1 cellular context compared by ENCODE assay signal in the genomic region with DNA sequence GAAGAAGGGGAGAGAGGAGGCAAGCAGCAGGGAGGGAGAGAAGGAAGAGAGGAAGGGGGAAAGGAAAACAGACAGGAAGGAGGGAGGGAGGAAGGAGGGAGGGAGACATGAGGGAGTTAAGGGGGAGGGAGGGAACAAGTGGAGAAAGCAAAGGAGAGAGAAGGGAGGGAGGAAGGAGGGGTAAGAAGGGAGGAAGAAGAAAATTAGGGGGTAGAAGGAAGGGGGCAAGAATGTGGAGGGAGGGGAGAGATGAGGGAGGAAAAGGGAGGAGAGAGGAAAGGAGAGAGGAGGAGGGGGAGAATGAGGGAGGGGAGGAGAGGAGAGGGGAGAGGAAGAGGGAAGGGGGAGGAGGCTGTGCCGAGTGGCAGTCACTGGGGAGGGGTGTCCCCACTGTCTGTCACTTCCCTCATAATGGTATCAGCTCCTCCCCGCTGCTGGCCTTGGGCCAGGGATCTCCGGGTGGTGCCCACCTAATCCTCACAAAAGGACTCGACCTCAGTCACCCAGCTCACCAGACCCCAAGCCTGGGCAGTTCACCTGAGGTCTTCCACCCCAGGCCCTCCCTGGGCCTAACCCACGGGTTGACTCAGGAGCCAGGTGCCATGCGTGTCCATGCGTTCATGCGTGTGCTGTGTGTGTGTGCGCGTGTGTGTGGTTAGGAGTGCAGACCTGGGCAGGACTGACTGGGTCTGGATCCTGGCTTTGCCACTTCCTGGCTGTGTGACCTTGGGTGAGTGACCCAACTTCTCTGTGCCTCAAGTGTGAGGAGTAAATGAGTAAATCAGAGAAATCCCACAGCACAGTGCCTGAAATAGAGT.
TF ChIP-seq lines count a peak whose summit lies in the region.

No MANE protein-coding gene starts in this region.

TF ChIP-seq in HepG2, 621 proteins besides CTCF, POLR2A, EP300 and RAD21 (continued from another document):
- TF ChIP-seq, protein P1, sequence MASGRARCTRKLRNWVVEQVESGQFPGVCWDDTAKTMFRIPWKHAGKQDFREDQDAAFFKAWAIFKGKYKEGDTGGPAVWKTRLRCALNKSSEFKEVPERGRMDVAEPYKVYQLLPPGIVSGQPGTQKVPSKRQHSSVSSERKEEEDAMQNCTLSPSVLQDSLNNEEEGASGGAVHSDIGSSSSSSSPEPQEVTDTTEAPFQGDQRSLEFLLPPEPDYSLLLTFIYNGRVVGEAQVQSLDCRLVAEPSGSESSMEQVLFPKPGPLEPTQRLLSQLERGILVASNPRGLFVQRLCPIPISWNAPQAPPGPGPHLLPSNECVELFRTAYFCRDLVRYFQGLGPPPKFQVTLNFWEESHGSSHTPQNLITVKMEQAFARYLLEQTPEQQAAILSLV (CRISPR knock-in tag; IDR thresholded peaks at IDR 0.05; ENCODE audit: borderline replicate concordance): no peak
- TF ChIP-seq ZNF75D (CRISPR knock-in tag; IDR thresholded peaks at IDR 0.05; ENCODE audit: borderline replicate concordance): no peak
- TF ChIP-seq ZNF670 (CRISPR knock-in tag; IDR thresholded peaks at IDR 0.05; ENCODE audit: borderline replicate concordance): no peak
- no peak for TF ChIP-seq DNMT3B (CRISPR knock-in tag; conservative IDR thresholded peaks at IDR 0.05)
- no peak for TF ChIP-seq SETDB1 (CRISPR knock-in tag; IDR thresholded peaks at IDR 0.05; ENCODE audit: borderline replicate concordance)
- 0 out of 2 replicates have a peak, but pooled peaks have one; percentile 11 for TF ChIP-seq ZFX (CRISPR knock-in tag; IDR thresholded peaks at IDR 0.05; ENCODE audit: low read depth)
- no peak for TF ChIP-seq MAFF (IDR thresholded peaks at IDR 0.05; ENCODE audit: low read depth, low read length)
- TF ChIP-seq TCF12 (IDR thresholded peaks at IDR 0.05): no peak
- TF ChIP-seq TCF12 (CRISPR knock-in tag; IDR thresholded peaks at IDR 0.05): no peak
- TF ChIP-seq ZSCAN25 (CRISPR knock-in tag; IDR thresholded peaks at IDR 0.05): no peak
- no peak for TF ChIP-seq EHMT2 (IDR thresholded peaks at IDR 0.05; ENCODE audit: borderline replicate concordance, low read depth, low read length)
- no peak for TF ChIP-seq TBP (CRISPR knock-in tag; IDR thresholded peaks at IDR 0.05)
- TF ChIP-seq, protein P2, sequence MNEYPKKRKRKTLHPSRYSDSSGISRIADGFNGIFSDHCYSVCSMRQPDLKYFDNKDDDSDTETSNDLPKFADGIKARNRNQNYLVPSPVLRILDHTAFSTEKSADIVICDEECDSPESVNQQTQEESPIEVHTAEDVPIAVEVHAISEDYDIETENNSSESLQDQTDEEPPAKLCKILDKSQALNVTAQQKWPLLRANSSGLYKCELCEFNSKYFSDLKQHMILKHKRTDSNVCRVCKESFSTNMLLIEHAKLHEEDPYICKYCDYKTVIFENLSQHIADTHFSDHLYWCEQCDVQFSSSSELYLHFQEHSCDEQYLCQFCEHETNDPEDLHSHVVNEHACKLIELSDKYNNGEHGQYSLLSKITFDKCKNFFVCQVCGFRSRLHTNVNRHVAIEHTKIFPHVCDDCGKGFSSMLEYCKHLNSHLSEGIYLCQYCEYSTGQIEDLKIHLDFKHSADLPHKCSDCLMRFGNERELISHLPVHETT (CRISPR knock-in tag; conservative IDR thresholded peaks at IDR 0.05): no peak
- TF ChIP-seq SMARCE1 (IDR thresholded peaks at IDR 0.05; ENCODE audit: borderline replicate concordance): no peak
- peak; percentile 52; the same call in 1 of the 2 replicates for TF ChIP-seq KAT7 (CRISPR knock-in tag; IDR thresholded peaks at IDR 0.05; ENCODE audit: borderline replicate concordance)
- no peak for TF ChIP-seq ZNF550 (CRISPR knock-in tag; IDR thresholded peaks at IDR 0.05; ENCODE audit: borderline replicate concordance)
- no peak for TF ChIP-seq HNRNPUL1 (IDR thresholded peaks at IDR 0.05; ENCODE audit: low read depth, low read length)
- no peak for TF ChIP-seq ZNF552 (CRISPR knock-in tag; IDR thresholded peaks at IDR 0.05; ENCODE audit: borderline replicate concordance)
- no peak for TF ChIP-seq ZNF496 (CRISPR knock-in tag; IDR thresholded peaks at IDR 0.05; ENCODE audit: insufficient replicate concordance)
- no peak for TF ChIP-seq RORA (CRISPR knock-in tag; IDR thresholded peaks at IDR 0.05)
- no peak for TF ChIP-seq HOXA7 (CRISPR knock-in tag; IDR thresholded peaks at IDR 0.05)
- TF ChIP-seq, protein P3, sequence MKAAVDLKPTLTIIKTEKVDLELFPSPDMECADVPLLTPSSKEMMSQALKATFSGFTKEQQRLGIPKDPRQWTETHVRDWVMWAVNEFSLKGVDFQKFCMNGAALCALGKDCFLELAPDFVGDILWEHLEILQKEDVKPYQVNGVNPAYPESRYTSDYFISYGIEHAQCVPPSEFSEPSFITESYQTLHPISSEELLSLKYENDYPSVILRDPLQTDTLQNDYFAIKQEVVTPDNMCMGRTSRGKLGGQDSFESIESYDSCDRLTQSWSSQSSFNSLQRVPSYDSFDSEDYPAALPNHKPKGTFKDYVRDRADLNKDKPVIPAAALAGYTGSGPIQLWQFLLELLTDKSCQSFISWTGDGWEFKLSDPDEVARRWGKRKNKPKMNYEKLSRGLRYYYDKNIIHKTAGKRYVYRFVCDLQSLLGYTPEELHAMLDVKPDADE (CRISPR knock-in tag; IDR thresholded peaks at IDR 0.05): no peak
- no peak for TF ChIP-seq FOXP1 (IDR thresholded peaks at IDR 0.05)
- TF ChIP-seq FOXP1 (CRISPR knock-in tag; IDR thresholded peaks at IDR 0.05): no peak
- TF ChIP-seq ZKSCAN8 (CRISPR knock-in tag; IDR thresholded peaks at IDR 0.05; ENCODE audit: borderline replicate concordance): no peak
- no peak for TF ChIP-seq NONO (IDR thresholded peaks at IDR 0.05)
- no peak for TF ChIP-seq NONO (CRISPR knock-in tag; conservative IDR thresholded peaks at IDR 0.05)
- TF ChIP-seq GZF1 (CRISPR knock-in tag; IDR thresholded peaks at IDR 0.05): no peak
- TF ChIP-seq FOSL1 (CRISPR knock-in tag; IDR thresholded peaks at IDR 0.05; ENCODE audit: borderline replicate concordance): no peak
- TF ChIP-seq, protein P4, sequence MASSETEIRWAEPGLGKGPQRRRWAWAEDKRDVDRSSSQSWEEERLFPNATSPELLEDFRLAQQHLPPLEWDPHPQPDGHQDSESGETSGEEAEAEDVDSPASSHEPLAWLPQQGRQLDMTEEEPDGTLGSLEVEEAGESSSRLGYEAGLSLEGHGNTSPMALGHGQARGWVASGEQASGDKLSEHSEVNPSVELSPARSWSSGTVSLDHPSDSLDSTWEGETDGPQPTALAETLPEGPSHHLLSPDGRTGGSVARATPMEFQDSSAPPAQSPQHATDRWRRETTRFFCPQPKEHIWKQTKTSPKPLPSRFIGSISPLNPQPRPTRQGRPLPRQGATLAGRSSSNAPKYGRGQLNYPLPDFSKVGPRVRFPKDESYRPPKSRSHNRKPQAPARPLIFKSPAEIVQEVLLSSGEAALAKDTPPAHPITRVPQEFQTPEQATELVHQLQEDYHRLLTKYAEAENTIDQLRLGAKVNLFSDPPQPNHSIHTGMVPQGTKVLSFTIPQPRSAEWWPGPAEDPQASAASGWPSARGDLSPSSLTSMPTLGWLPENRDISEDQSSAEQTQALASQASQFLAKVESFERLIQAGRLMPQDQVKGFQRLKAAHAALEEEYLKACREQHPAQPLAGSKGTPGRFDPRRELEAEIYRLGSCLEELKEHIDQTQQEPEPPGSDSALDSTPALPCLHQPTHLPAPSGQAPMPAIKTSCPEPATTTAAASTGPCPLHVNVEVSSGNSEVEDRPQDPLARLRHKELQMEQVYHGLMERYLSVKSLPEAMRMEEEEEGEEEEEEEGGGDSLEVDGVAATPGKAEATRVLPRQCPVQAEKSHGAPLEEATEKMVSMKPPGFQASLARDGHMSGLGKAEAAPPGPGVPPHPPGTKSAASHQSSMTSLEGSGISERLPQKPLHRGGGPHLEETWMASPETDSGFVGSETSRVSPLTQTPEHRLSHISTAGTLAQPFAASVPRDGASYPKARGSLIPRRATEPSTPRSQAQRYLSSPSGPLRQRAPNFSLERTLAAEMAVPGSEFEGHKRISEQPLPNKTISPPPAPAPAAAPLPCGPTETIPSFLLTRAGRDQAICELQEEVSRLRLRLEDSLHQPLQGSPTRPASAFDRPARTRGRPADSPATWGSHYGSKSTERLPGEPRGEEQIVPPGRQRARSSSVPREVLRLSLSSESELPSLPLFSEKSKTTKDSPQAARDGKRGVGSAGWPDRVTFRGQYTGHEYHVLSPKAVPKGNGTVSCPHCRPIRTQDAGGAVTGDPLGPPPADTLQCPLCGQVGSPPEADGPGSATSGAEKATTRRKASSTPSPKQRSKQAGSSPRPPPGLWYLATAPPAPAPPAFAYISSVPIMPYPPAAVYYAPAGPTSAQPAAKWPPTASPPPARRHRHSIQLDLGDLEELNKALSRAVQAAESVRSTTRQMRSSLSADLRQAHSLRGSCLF (CRISPR knock-in tag; IDR thresholded peaks at IDR 0.05; ENCODE audit: borderline replicate concordance): no peak
- no peak for TF ChIP-seq ZNF564 (CRISPR knock-in tag; IDR thresholded peaks at IDR 0.05)
- TF ChIP-seq ZNF776 (CRISPR knock-in tag; IDR thresholded peaks at IDR 0.05): no peak
- no peak for TF ChIP-seq ZNF282 (IDR thresholded peaks at IDR 0.05; ENCODE audit: partially characterized antibody)
- TF ChIP-seq, protein P5, sequence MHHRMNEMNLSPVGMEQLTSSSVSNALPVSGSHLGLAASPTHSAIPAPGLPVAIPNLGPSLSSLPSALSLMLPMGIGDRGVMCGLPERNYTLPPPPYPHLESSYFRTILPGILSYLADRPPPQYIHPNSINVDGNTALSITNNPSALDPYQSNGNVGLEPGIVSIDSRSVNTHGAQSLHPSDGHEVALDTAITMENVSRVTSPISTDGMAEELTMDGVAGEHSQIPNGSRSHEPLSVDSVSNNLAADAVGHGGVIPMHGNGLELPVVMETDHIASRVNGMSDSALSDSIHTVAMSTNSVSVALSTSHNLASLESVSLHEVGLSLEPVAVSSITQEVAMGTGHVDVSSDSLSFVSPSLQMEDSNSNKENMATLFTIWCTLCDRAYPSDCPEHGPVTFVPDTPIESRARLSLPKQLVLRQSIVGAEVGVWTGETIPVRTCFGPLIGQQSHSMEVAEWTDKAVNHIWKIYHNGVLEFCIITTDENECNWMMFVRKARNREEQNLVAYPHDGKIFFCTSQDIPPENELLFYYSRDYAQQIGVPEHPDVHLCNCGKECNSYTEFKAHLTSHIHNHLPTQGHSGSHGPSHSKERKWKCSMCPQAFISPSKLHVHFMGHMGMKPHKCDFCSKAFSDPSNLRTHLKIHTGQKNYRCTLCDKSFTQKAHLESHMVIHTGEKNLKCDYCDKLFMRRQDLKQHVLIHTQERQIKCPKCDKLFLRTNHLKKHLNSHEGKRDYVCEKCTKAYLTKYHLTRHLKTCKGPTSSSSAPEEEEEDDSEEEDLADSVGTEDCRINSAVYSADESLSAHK (CRISPR knock-in tag; IDR thresholded peaks at IDR 0.05; ENCODE audit: borderline replicate concordance): no peak
- TF ChIP-seq, protein P6, sequence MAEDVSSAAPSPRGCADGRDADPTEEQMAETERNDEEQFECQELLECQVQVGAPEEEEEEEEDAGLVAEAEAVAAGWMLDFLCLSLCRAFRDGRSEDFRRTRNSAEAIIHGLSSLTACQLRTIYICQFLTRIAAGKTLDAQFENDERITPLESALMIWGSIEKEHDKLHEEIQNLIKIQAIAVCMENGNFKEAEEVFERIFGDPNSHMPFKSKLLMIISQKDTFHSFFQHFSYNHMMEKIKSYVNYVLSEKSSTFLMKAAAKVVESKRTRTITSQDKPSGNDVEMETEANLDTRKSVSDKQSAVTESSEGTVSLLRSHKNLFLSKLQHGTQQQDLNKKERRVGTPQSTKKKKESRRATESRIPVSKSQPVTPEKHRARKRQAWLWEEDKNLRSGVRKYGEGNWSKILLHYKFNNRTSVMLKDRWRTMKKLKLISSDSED (CRISPR knock-in tag; IDR thresholded peaks at IDR 0.05): no peak
- TF ChIP-seq ZNF253 (CRISPR knock-in tag; IDR thresholded peaks at IDR 0.05; ENCODE audit: borderline replicate concordance): no peak
TF ChIP-seq in HepG2: peak in this region for 17.
